ENCODE assay signal across 11 cellular contexts in the genomic region with DNA sequence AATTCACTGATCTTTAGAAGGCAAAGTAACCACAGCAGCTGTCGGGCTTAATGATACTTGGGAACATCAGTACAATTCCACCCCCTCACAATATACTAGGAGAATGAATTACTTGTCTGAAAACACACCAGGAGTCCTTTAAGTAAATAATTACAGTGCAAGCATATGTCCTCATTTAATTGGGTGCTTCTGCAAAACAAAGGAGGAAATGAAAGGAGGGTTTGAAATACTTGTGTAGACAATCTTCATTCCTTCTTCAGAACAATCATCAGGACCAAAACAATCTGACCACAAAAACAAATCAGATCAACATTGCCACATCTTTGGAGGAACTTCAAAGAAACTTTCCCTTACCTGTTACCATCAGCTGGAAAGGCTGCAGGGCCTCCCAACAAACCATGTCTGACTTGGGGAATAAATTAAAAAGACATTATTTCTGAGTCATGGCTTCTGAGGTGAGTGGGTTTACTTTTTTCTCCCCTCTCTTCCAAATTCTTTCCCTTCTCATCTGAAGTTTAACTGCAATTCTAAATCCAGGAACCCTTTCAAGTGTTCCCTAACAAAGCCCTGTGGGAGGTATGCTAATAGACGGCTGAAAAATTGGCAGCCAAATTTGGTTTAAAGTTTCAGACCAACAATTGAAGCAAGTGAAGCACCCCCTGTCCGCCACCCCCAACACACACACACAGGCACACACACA. TPM values are rescaled to one million over a fixed set of nuclear protein-coding genes. Genes with fewer than 3 reads are reported as not detected.
DNase-seq lines count a peak whose midpoint lies in the region; ATAC-seq and TF ChIP-seq lines count a peak whose summit lies in the region.
"Had no signal": no experiment of that assay in that cellular context is flagged by ENCODE, and none has a peak within 500 bp of the region (broad histone marks: within the 10 kb centered on the region; RNA-seq: fewer than 3 reads in every experiment).

No MANE protein-coding gene starts in this region.

- in situ Hi-C loops in GM23248 (cut with MboI), result no loop called here

- H3K4me3 Mint-ChIP-seq in activated T-helper 17 cell treated with anti-CD3 and anti-CD28 coated beads, Interleukin-2, amount 50 U/mL, for 72 hours, result no peak overlapping the region
- H3K4me3 Mint-ChIP-seq: activated T-cell treated with anti-CD3 and anti-CD28 coated beads, Interleukin-2, amount 50 U/mL, for 24 hours; T-helper 1 cell treated with Interleukin-12 subunit alpha and Interleukin-12 subunit beta and Interleukin-4 antibody, amounts not matched to agents 30 μg/mL and 1 μg/mL, for 36 hours had no signal

- no peaks in the 10 kb centered on the region for H3K4me1 Mint-ChIP-seq in activated T-helper 17 cell treated with anti-CD3 and anti-CD28 coated beads, Interleukin-2, amount 50 U/mL, for 72 hours

- intact Hi-C loops in stomach (cut with DNase I; ENCODE audit: low total_unique reads), result no loop called here

- no peaks in the 10 kb centered on the region for H3K9me2 ChIP-seq in DOHH2 (replicated peaks; ENCODE audit: control insufficient read depth, low read length)
- H3K9me2 ChIP-seq in GM23248 (ENCODE audit: insufficient read depth), result no peaks in the 10 kb centered on the region

- H3K27ac ChIP-seq in DOHH2 (ENCODE audit: low read depth, low read length) (peak overlapping the region; percentile 76), stomach (no peak overlapping the region), GM23248 (no peak overlapping the region)

- H3K79me2 ChIP-seq in DOHH2 (ENCODE audit: control insufficient read depth, low read length) (no peaks in the 10 kb centered on the region), GM23248 (ENCODE audit: insufficient read depth) (no peaks in the 10 kb centered on the region)

- H3F3A ChIP-seq in DOHH2 (ENCODE audit: control insufficient read depth, insufficient read depth) (0 out of 2 replicates have a peak, but pooled peaks cover 5% of the 10 kb centered on the region), GM23248 (ENCODE audit: insufficient read depth) (no peaks in the 10 kb centered on the region)

- no peak for TF ChIP-seq EP300 in stomach (IDR thresholded peaks at IDR 0.05)

- no peak for TF ChIP-seq POLR2A in stomach (IDR thresholded peaks at IDR 0.05)

- H3K36me3 ChIP-seq in DOHH2 (ENCODE audit: control insufficient read depth, low read length) (no peaks in the 10 kb centered on the region), stomach (peaks cover 0 to 8% (median 3%) of the 10 kb centered on the region in 4 donors), GM23248 (ENCODE audit: low read depth) (no peaks in the 10 kb centered on the region)

- peak overlapping the region; percentile 70 for H3K4me3 ChIP-seq in DOHH2 (ENCODE audit: low read length)
- no peak overlapping the region for H3K4me3 ChIP-seq in stomach
- no peak overlapping the region for H3K4me3 ChIP-seq in GM23248

- no peaks in the 10 kb centered on the region for H4K20me1 ChIP-seq in DOHH2 (ENCODE audit: control insufficient read depth, insufficient read depth, low read depth, low read length)
- H4K20me1 ChIP-seq in GM23248 (ENCODE audit: insufficient read depth), result no peaks in the 10 kb centered on the region

- H3K9ac ChIP-seq in GM23248, result no peak overlapping the region

- no peak overlapping the region for H3K27ac Mint-ChIP-seq in activated T-helper 17 cell treated with anti-CD3 and anti-CD28 coated beads, Interleukin-2, amount 50 U/mL, for 72 hours
- H3K27ac Mint-ChIP-seq: activated T-cell treated with anti-CD3 and anti-CD28 coated beads, Interleukin-2, amount 50 U/mL, for 24 hours; T-helper 1 cell treated with Interleukin-12 subunit alpha and Interleukin-12 subunit beta and Interleukin-4 antibody, amounts not matched to agents 30 μg/mL and 1 μg/mL, for 36 hours had no signal

- 57 to 73% (median 60%) methylated on average over 3 of the region's 3 CpGs for WGBS in stomach, 5 donors
- WGBS in GM23248 (ENCODE audit: low coverage in 1 of 2, low lambda C conversion rate in 2 of 2, missing lambda C conversion rate in 2 of 2), 2 experiments, result 68 to 70% methylated on average over 3 of the region's 3 CpGs

- peak; percentile 55 for DNase-seq in M059J (ENCODE audit: low read depth)
- DNase-seq in OCI-M1 (lab: John Stamatoyannopoulos, UW), result peak; percentile 5
- DNase-seq in iPS-NIHi7 (ENCODE audit: extremely low spot score), result peak; percentile 32
- DNase-seq in stomach, result no peak
- DNase-seq in GM23248, result no peak
- DNase-seq: activated T-cell treated with anti-CD3 and anti-CD28 coated beads, Interleukin-2, amount 50 U/mL, for 24 hours; Kasumi-1 had no signal

- H3K36me3 Mint-ChIP-seq in activated T-helper 17 cell treated with anti-CD3 and anti-CD28 coated beads, Interleukin-2, amount 50 U/mL, for 72 hours (ENCODE audit: low read depth), result no peaks in the 10 kb centered on the region

- H2AFZ ChIP-seq in GM23248, result no peak overlapping the region

- TF ChIP-seq CTCF in DOHH2 (IDR thresholded peaks at IDR 0.05; ENCODE audit: low read depth, low read length, poor library complexity, severe bottlenecking) (no peak), stomach (IDR thresholded peaks at IDR 0.05) (no peak)

- no peaks in the 10 kb centered on the region for H3K9me3 Mint-ChIP-seq in activated T-helper 17 cell treated with anti-CD3 and anti-CD28 coated beads, Interleukin-2, amount 50 U/mL, for 72 hours
- H3K9me3 Mint-ChIP-seq: activated T-cell treated with anti-CD3 and anti-CD28 coated beads, Interleukin-2, amount 50 U/mL, for 24 hours; T-helper 1 cell treated with Interleukin-12 subunit alpha and Interleukin-12 subunit beta and Interleukin-4 antibody, amounts not matched to agents 30 μg/mL and 1 μg/mL, for 36 hours had no signal

- H3K27me3 ChIP-seq in DOHH2 (ENCODE audit: control insufficient read depth, low read length), result no peaks in the 10 kb centered on the region
- H3K27me3 ChIP-seq in stomach, result no peaks in the 10 kb centered on the region
- H3K27me3 ChIP-seq in GM23248 (replicated peaks; ENCODE audit: insufficient read depth), result no peaks in the 10 kb centered on the region

- H3K4me2 ChIP-seq in DOHH2 (ENCODE audit: low read length) (peak overlapping the region; percentile 89), GM23248 (ENCODE audit: unreplicated experiment) (no peak overlapping the region)

- ATAC-seq in activated T-helper 17 cell treated with anti-CD3 and anti-CD28 coated beads, Interleukin-2, amount 50 U/mL, for 72 hours (replicated peaks), result no peak
- ATAC-seq in GM19467 (IDR thresholded peaks at IDR 0.05; ENCODE audit: unreplicated experiment), result no peak

- H3K4me1 ChIP-seq in DOHH2 (ENCODE audit: control insufficient read depth, low read length) (peaks cover 23% of the 10 kb centered on the region), stomach (no peaks in the 10 kb centered on the region), GM23248 (ENCODE audit: insufficient read depth) (no peaks in the 10 kb centered on the region)

- no peaks in the 10 kb centered on the region for H3K27me3 Mint-ChIP-seq in activated T-helper 17 cell treated with anti-CD3 and anti-CD28 coated beads, Interleukin-2, amount 50 U/mL, for 72 hours
- H3K27me3 Mint-ChIP-seq: activated T-cell treated with anti-CD3 and anti-CD28 coated beads, Interleukin-2, amount 50 U/mL, for 24 hours had no signal

- no peaks in the 10 kb centered on the region for H3K9me3 ChIP-seq in DOHH2 (ENCODE audit: control insufficient read depth, insufficient read depth, low read length)
- no peaks in the 10 kb centered on the region for H3K9me3 ChIP-seq in stomach
- no peaks in the 10 kb centered on the region for H3K9me3 ChIP-seq in GM23248 (ENCODE audit: low read depth)

RNA-seq across cellular contexts. Expression of a gene that starts 12.5 kb away (rescaled TPM):
- total RNA-seq in M059J (2014; rRNA removed; shearing (Covaris generic)), result 24.4 and 35.2 TPM in 2 replicates
- 10 to 100 TPM; 16.0 to 20.0 TPM for total RNA-seq in activated T-helper 17 cell treated with anti-CD3 and anti-CD28 coated beads, Interleukin-2, amount 50 U/mL, for 72 hours
- total RNA-seq in stomach, result 10 to 100 TPM; 11.7 to 28.6 (median 16.2) TPM
- polyA plus RNA-seq in stomach, result 10 to 100 TPM in 2 of 3 donors, 1 to 10 TPM in 1; 7.1 to 15.1 (median 10.1) TPM
- total RNA-seq in GM23248 (2014; rRNA removed; shearing (Covaris generic)), result 24.2 and 25.2 TPM in 2 replicates
- polyA plus RNA-seq in GM23248 (2016; fragmentation: Nextera tagmentation; extraction: Ambion mirVana), result 14.6 and 16.2 TPM in 2 replicates

RNA-seq across cellular contexts. Expression of a gene that starts 18.2 kb away (rescaled TPM):
- total RNA-seq in M059J (2014; rRNA removed; shearing (Covaris generic)), result 26.8 and 49.8 TPM in 2 replicates
- total RNA-seq in activated T-helper 17 cell treated with anti-CD3 and anti-CD28 coated beads, Interleukin-2, amount 50 U/mL, for 72 hours, result 10 to 100 TPM; 18.9 to 20.3 TPM
- total RNA-seq in stomach, result 10 to 100 TPM in 2 of 5 donors, 1 to 10 TPM in 2, not detected in 1; 4.0 to 30.1 (median 10.2) TPM
- polyA plus RNA-seq in stomach (10 to 100 TPM; 26.0 to 39.7 (median 31.4) TPM), GM23248 (2016; fragmentation: Nextera tagmentation; extraction: Ambion mirVana) (23.6 and 25.9 TPM in 2 replicates)
- 12.0 and 21.1 TPM in 2 replicates for total RNA-seq in GM23248 (2014; rRNA removed; shearing (Covaris generic))

RNA-seq across cellular contexts. Expression of a gene that starts 18.4 kb away (rescaled TPM):
- total RNA-seq in M059J (2014; rRNA removed; shearing (Covaris generic)), result 18.4 and 44.7 TPM in 2 replicates
- total RNA-seq in activated T-helper 17 cell treated with anti-CD3 and anti-CD28 coated beads, Interleukin-2, amount 50 U/mL, for 72 hours, result 10 to 100 TPM; 27.0 to 40.1 TPM
- 10 to 100 TPM in 1 of 5 donors, 1 to 10 TPM in 3, not detected in 1; 1.0 to 21.5 (median 4.9) TPM for total RNA-seq in stomach
- 10 to 100 TPM in 2 of 3 donors, 1 to 10 TPM in 1; 8.5 to 16.9 (median 11.3) TPM for polyA plus RNA-seq in stomach
- 12.2 and 22.0 TPM in 2 replicates for total RNA-seq in GM23248 (2014; rRNA removed; shearing (Covaris generic))
- polyA plus RNA-seq in GM23248 (2016; fragmentation: Nextera tagmentation; extraction: Ambion mirVana), result 19.3 and 21.8 TPM in 2 replicates

RNA-seq across cellular contexts. Expression of a gene that starts 40.4 kb away (rescaled TPM):
- 170 and 177 TPM in 2 replicates for total RNA-seq in M059J (2014; rRNA removed; shearing (Covaris generic))
- 10 to 100 TPM; 55.4 to 62.3 TPM for total RNA-seq in activated T-helper 17 cell treated with anti-CD3 and anti-CD28 coated beads, Interleukin-2, amount 50 U/mL, for 72 hours
- 100 to 1,000 TPM; 134 to 612 (median 387) TPM for total RNA-seq in stomach
- 100 to 1,000 TPM; 193 to 230 (median 214) TPM for polyA plus RNA-seq in stomach
- 324 and 350 TPM in 2 replicates for total RNA-seq in GM23248 (2014; rRNA removed; shearing (Covaris generic))
- polyA plus RNA-seq in GM23248 (2016; fragmentation: Nextera tagmentation; extraction: Ambion mirVana), result 256 and 258 TPM in 2 replicates

Comparison
In these comparisons a context has a peak if more than half of its experiments do, and no peak if none do; other contexts are left out.
1. DNase-seq: peak in M059J (single experiment), OCI-M1 (single experiment) and iPS-NIHi7 (single experiment); none in stomach (single experiment) and GM23248 (single experiment).